Comparison of ENCODE assay signal across 1 cellular context in the genomic region with DNA sequence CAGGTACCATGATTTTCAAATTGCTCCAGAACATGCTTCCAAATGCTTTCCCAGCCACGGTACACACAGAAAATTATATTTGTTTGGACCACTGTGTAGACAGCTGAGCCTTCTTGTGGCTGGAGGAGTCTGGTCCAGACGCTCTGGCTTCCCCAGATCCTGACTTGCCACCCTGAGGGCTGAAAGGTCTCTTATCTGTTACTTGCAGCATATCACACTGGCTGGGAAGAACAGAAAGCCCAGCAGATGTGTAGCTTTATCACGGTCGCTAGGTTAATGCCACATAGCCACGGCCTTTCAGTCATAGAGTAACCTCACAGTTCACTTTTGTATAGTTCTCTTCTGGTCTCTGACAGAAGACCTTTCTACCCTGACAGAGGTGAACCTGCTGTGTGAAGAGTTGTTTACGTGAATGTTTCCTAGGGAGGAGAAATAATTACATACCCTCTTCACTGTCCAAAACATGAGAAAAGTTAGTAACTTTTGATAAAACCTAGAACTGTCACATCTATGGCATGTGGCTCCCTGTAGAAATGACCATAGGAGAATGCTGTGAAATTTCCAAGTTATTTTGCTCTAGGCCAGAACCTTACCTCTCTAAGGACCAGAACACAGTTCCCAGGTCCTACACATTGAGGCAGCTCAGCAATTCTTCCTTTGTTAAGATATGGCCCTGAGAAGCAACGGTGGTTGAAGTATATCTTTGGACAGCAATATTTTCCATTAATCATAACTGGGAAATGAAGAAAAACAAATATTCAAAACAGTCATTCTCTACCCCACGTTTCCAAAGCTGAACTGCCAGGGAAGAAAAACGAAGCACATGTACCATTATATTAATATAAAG.
TF ChIP-seq lines count a peak whose summit lies in the region.

No MANE protein-coding gene starts in this region.

TF ChIP-seq in K562, 482 proteins besides CTCF, POLR2A, EP300 and RAD21 (continues in another document):
- TF ChIP-seq, protein P1, sequence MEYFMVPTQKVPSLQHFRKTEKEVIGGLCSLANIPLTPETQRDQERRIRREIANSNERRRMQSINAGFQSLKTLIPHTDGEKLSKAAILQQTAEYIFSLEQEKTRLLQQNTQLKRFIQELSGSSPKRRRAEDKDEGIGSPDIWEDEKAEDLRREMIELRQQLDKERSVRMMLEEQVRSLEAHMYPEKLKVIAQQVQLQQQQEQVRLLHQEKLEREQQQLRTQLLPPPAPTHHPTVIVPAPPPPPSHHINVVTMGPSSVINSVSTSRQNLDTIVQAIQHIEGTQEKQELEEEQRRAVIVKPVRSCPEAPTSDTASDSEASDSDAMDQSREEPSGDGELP (CRISPR knock-in tag; IDR thresholded peaks at IDR 0.05; ENCODE audit: borderline replicate concordance), result peak; percentile 67; the same call in 1 of the 2 replicates
- no peak for TF ChIP-seq GTF2B (IDR thresholded peaks at IDR 0.05; ENCODE audit: extremely low read depth, insufficient read length)
- TF ChIP-seq, protein P2, sequence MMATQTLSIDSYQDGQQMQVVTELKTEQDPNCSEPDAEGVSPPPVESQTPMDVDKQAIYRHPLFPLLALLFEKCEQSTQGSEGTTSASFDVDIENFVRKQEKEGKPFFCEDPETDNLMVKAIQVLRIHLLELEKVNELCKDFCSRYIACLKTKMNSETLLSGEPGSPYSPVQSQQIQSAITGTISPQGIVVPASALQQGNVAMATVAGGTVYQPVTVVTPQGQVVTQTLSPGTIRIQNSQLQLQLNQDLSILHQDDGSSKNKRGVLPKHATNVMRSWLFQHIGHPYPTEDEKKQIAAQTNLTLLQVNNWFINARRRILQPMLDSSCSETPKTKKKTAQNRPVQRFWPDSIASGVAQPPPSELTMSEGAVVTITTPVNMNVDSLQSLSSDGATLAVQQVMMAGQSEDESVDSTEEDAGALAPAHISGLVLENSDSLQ (IDR thresholded peaks at IDR 0.05), result peak; percentile 73
- TF ChIP-seq ZNF134 (CRISPR knock-in tag; conservative IDR thresholded peaks at IDR 0.05), result no peak
- TF ChIP-seq NUFIP1 (IDR thresholded peaks at IDR 0.05; ENCODE audit: partially characterized antibody), result no peak
- TF ChIP-seq ZNF584 (CRISPR knock-in tag; IDR thresholded peaks at IDR 0.05; ENCODE audit: low read depth), result no peak
- peak; percentile 58; the same call in 1 of the 2 replicates for TF ChIP-seq NBN (IDR thresholded peaks at IDR 0.05; ENCODE audit: low read depth)
- TF ChIP-seq ZC3H11A (IDR thresholded peaks at IDR 0.05; ENCODE audit: low read depth, low read length), result no peak
- peak; percentile 73 to 89 for TF ChIP-seq RCOR1 (IDR thresholded peaks at IDR 0.05; ENCODE audit: borderline replicate concordance in 1 of 2, low read depth in 2 of 2, low read length in 2 of 2)
- TF ChIP-seq MXI1 (IDR thresholded peaks at IDR 0.05; ENCODE audit: low read depth, low read length), result peak; percentile 38; the same call in 1 of the 2 replicates
- TF ChIP-seq, protein P3, sequence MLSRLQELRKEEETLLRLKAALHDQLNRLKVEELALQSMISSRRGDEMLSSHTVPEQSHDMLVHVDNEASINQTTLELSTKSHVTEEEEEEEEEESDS (CRISPR knock-in tag; IDR thresholded peaks at IDR 0.05), result no peak
- peak in 1 of 2 experiments; percentile 70; a peak in 1 of 4 replicates for TF ChIP-seq HDAC1 (IDR thresholded peaks at IDR 0.05)
- no peak for TF ChIP-seq HMGN3 (IDR thresholded peaks at IDR 0.05; ENCODE audit: borderline replicate concordance, extremely low read depth, insufficient read length, low read depth, low read length)
- TF ChIP-seq ZNF217 (CRISPR knock-in tag; IDR thresholded peaks at IDR 0.05), result no peak
- TF ChIP-seq, protein P4, sequence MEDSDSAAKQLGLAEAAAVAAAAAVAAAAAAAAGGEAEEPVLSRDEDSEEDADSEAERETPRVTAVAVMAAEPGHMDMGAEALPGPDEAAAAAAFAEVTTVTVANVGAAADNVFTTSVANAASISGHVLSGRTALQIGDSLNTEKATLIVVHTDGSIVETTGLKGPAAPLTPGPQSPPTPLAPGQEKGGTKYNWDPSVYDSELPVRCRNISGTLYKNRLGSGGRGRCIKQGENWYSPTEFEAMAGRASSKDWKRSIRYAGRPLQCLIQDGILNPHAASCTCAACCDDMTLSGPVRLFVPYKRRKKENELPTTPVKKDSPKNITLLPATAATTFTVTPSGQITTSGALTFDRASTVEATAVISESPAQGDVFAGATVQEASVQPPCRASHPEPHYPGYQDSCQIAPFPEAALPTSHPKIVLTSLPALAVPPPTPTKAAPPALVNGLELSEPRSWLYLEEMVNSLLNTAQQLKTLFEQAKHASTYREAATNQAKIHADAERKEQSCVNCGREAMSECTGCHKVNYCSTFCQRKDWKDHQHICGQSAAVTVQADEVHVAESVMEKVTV (CRISPR knock-in tag; IDR thresholded peaks at IDR 0.05), result no peak
- peak; percentile 88 for TF ChIP-seq FOXM1 (IDR thresholded peaks at IDR 0.05; ENCODE audit: low read depth)
- TF ChIP-seq FOXM1 (CRISPR knock-in tag; IDR thresholded peaks at IDR 0.05; ENCODE audit: low read depth), result no peak
- no peak for TF ChIP-seq HSF4 (CRISPR knock-in tag; IDR thresholded peaks at IDR 0.05; ENCODE audit: borderline replicate concordance)
- TF ChIP-seq NR2C1 (IDR thresholded peaks at IDR 0.05), result no peak
- TF ChIP-seq NR2C1 (tag; IDR thresholded peaks at IDR 0.05), result 0 out of 2 replicates have a peak, but pooled peaks have one; percentile 21
- no peak for TF ChIP-seq KAT2B (IDR thresholded peaks at IDR 0.05; ENCODE audit: low read depth, low read length)
- TF ChIP-seq ZNF449 (CRISPR knock-in tag; IDR thresholded peaks at IDR 0.05), result no peak
- no peak for TF ChIP-seq CBX5 (IDR thresholded peaks at IDR 0.05; ENCODE audit: borderline replicate concordance, low read depth)
- TF ChIP-seq RUNX1 (IDR thresholded peaks at IDR 0.05; ENCODE audit: low read depth), result 0 out of 2 replicates have a peak, but pooled peaks have one; percentile 68
- TF ChIP-seq TAF1 (IDR thresholded peaks at IDR 0.05; ENCODE audit: control insufficient read depth, extremely low read depth, insufficient read depth, low read length, severe bottlenecking), result no peak
- TF ChIP-seq SMAD4 (CRISPR knock-in tag; conservative IDR thresholded peaks at IDR 0.05), result peak; percentile 97
- TF ChIP-seq ZNF655 (CRISPR knock-in tag; IDR thresholded peaks at IDR 0.05), result no peak
- no peak for TF ChIP-seq LARP7 (IDR thresholded peaks at IDR 0.05)
- TF ChIP-seq BCLAF1 (IDR thresholded peaks at IDR 0.05; ENCODE audit: borderline replicate concordance in 1 of 2, control insufficient read depth in 1 of 2, low read depth in 2 of 2, low read length in 1 of 2), result no peak
- no peak for TF ChIP-seq ZHX1 (conservative IDR thresholded peaks at IDR 0.05; ENCODE audit: low read length)
- no peak for TF ChIP-seq POLR3A (IDR thresholded peaks at IDR 0.05; ENCODE audit: borderline replicate concordance, extremely low read depth, insufficient read depth, insufficient read length)
- TF ChIP-seq TBP (optimal IDR thresholded peaks at IDR 0.05; ENCODE audit: low read depth, low read length), result peak; percentile 1
- TF ChIP-seq POLR2H (tag; IDR thresholded peaks at IDR 0.05; ENCODE audit: low read depth), result no peak
- TF ChIP-seq KLF16 (IDR thresholded peaks at IDR 0.05), result peak; percentile 91
- no peak for TF ChIP-seq MITF (IDR thresholded peaks at IDR 0.05)
- TF ChIP-seq RFX1 (IDR thresholded peaks at IDR 0.05), result 0 out of 2 replicates have a peak, but pooled peaks have one; percentile 22
- no peak for TF ChIP-seq EWSR1 (IDR thresholded peaks at IDR 0.05; ENCODE audit: borderline replicate concordance, low read depth, partially characterized antibody)
- no peak for TF ChIP-seq SAFB2 (IDR thresholded peaks at IDR 0.05; ENCODE audit: borderline replicate concordance, low read depth, low read length, severe bottlenecking)
- TF ChIP-seq HDAC8 (tag; IDR thresholded peaks at IDR 0.05), result no peak
- TF ChIP-seq ZNF408 (CRISPR knock-in tag; IDR thresholded peaks at IDR 0.05; ENCODE audit: low read depth), result no peak
- no peak for TF ChIP-seq ZNF41 (CRISPR knock-in tag; conservative IDR thresholded peaks at IDR 0.05)
- no peak for TF ChIP-seq ZNF586 (CRISPR knock-in tag; conservative IDR thresholded peaks at IDR 0.05)
- TF ChIP-seq, protein P5, sequence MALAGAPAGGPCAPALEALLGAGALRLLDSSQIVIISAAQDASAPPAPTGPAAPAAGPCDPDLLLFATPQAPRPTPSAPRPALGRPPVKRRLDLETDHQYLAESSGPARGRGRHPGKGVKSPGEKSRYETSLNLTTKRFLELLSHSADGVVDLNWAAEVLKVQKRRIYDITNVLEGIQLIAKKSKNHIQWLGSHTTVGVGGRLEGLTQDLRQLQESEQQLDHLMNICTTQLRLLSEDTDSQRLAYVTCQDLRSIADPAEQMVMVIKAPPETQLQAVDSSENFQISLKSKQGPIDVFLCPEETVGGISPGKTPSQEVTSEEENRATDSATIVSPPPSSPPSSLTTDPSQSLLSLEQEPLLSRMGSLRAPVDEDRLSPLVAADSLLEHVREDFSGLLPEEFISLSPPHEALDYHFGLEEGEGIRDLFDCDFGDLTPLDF (CRISPR knock-in tag; IDR thresholded peaks at IDR 0.05), result no peak
